ENCODE assay signal across 14 cellular contexts in genomic region chr17:28751600-28752366, GRCh38. TPM values are rescaled to one million over a fixed set of nuclear protein-coding genes. Genes with fewer than 3 reads are reported as not detected.
DNase-seq lines count a peak whose midpoint lies in the region; TF ChIP-seq lines count a peak whose summit lies in the region.
"Had no signal": no experiment of that assay in that cellular context is flagged by ENCODE, and none has a peak within 500 bp of the region (broad histone marks: within the 10 kb centered on the region; RNA-seq: fewer than 3 reads in every experiment).

No MANE protein-coding gene starts in this region.

- H3K4me3 Mint-ChIP-seq in progenitor cell of endocrine pancreas (ENCODE audit: low read depth), result no peak overlapping the region

- H3K27me3 Mint-ChIP-seq in progenitor cell of endocrine pancreas, result no peaks in the 10 kb centered on the region

- peak; percentile 9 for DNase-seq in activated T-cell treated with anti-CD3 and anti-CD28 coated beads, Interleukin-2, amount 50 U/mL, for 1 hour
- DNase-seq in activated T-cell treated with anti-CD3 and anti-CD28 coated beads for 4 hours (no peak), progenitor cell of endocrine pancreas (ENCODE audit: low spot score, unreplicated experiment) (no peak), SIG-M5 treated with dmso at 0.1 percent for 504 hours (lab: John Stamatoyannopoulos, UW; ENCODE audit: unreplicated experiment) (no peak)
- DNase-seq: 8988T; activated CD8-positive, alpha-beta memory T cell treated with anti-CD3 and anti-CD28 coated beads for 24 hours; DMS53; KBM-7; mesenchymal stem cell; NCI-H1105; NCI-H748 treated with DMSO at 0.1 percent for 48 hours; substantia nigra; SW 1271 had no signal

- no peak for TF ChIP-seq CTCF in progenitor cell of endocrine pancreas (IDR thresholded peaks at IDR 0.05; ENCODE audit: unreplicated experiment)

- peak overlapping the region; percentile 86 for H3K27ac Mint-ChIP-seq in progenitor cell of endocrine pancreas
- H3K27ac Mint-ChIP-seq: neural progenitor cell had no signal

- peaks cover 12% of the 10 kb centered on the region for H3K36me3 Mint-ChIP-seq in progenitor cell of endocrine pancreas (ENCODE audit: insufficient read depth)

- peaks cover 16% of the 10 kb centered on the region for H3K4me1 Mint-ChIP-seq in progenitor cell of endocrine pancreas (ENCODE audit: low read depth)

- no peaks in the 10 kb centered on the region for H3K9me3 Mint-ChIP-seq in progenitor cell of endocrine pancreas (ENCODE audit: low read depth)
- H3K9me3 Mint-ChIP-seq: neural progenitor cell had no signal

RNA-seq across cellular contexts. Expression of gene TRAF4, which starts 8.0 kb away (rescaled TPM):
- total RNA-seq in progenitor cell of endocrine pancreas, result 254 and 260 TPM in 2 replicates

RNA-seq across cellular contexts. Expression of gene NEK8, which starts 23.2 kb away (rescaled TPM):
- 15.4 and 16.8 TPM in 2 replicates for total RNA-seq in progenitor cell of endocrine pancreas

RNA-seq across cellular contexts. Expression of gene TLCD1, which starts 25.8 kb away (rescaled TPM):
- 14.0 and 15.5 TPM in 2 replicates for total RNA-seq in progenitor cell of endocrine pancreas

RNA-seq across cellular contexts. Expression of gene RPL23A, which starts 32.0 kb away (rescaled TPM):
- total RNA-seq in progenitor cell of endocrine pancreas, result 1,486 and 1,562 TPM in 2 replicates

RNA-seq across cellular contexts. Expression of gene RAB34, which starts 34.1 kb away (rescaled TPM):
- total RNA-seq in progenitor cell of endocrine pancreas, result 147 and 150 TPM in 2 replicates
